ENCODE assay signal across 16 cellular contexts in genomic region chr17:292016-292415, GRCh38.
"Had no signal": no experiment of that assay in that cellular context is flagged by ENCODE, and none has a peak within 500 bp of the region (broad histone marks: within the 10 kb centered on the region; RNA-seq: fewer than 3 reads in every experiment).

No MANE protein-coding gene starts in this region.

- ATAC-seq: activated CD4-positive, alpha-beta T cell treated with anti-CD3 and anti-CD28 coated beads for 36 hours; activated CD8-positive, alpha-beta T cell treated with anti-CD3 and anti-CD28 coated beads, Interleukin-2, amount 10 ng/mL, durations not matched to agents 7 days and 5 days; psoas muscle; stimulated activated naive CD8-positive, alpha-beta T cell treated with anti-CD3 and anti-CD28 coated beads, Interleukin-15, amount 100 ng/mL, for 72 hours had no signal

- H3K4me3 Mint-ChIP-seq: activated CD4-positive, alpha-beta T cell treated with anti-CD3 and anti-CD28 coated beads for 36 hours; activated CD8-positive, alpha-beta T cell treated with anti-CD3 and anti-CD28 coated beads, Interleukin-2, amount 10 ng/mL, durations not matched to agents 7 days and 5 days; activated naive CD4-positive, alpha-beta T cell treated with anti-CD3 and anti-CD28 coated beads, Interleukin-2, amount 10 ng/mL, durations not matched to agents 7 days and 5 days; activated T-helper 1 cell treated with anti-CD3 and anti-CD28 coated beads, Interleukin-12 subunit alpha, Interleukin-12 subunit beta, Interleukin-2, Interleukin-4 antibody, amounts not matched to agents 30 ng/mL and 10 ng/mL and 1 ng/mL, durations not matched to agents 14 hours and 24 hours and 36 hours; endodermal cell; naive B cell; stimulated activated naive CD8-positive, alpha-beta T cell treated with anti-CD3 and anti-CD28 coated beads, Interleukin-15, amount 100 ng/mL, for 72 hours had no signal

- H3K4me1 Mint-ChIP-seq: endodermal cell had no signal

- H3K4me3 ChIP-seq: hepatocyte, psoas muscle had no signal

- H3K36me3 Mint-ChIP-seq: activated naive CD4-positive, alpha-beta T cell treated with anti-CD3 and anti-CD28 coated beads, Interleukin-2, amount 10 ng/mL, durations not matched to agents 7 days and 5 days; naive B cell had no signal

- H2AFZ ChIP-seq: hepatocyte had no signal

- H3K4me2 ChIP-seq: hepatocyte had no signal

- H3K27me3 ChIP-seq: hepatocyte had no signal

- H3K79me2 ChIP-seq: hepatocyte had no signal

- H3K27ac Mint-ChIP-seq: activated CD4-positive, alpha-beta T cell treated with anti-CD3 and anti-CD28 coated beads for 36 hours; activated CD8-positive, alpha-beta T cell treated with anti-CD3 and anti-CD28 coated beads, Interleukin-2, amount 10 ng/mL, durations not matched to agents 7 days and 5 days; activated naive CD4-positive, alpha-beta T cell treated with anti-CD3 and anti-CD28 coated beads, Interleukin-2, amount 10 ng/mL, durations not matched to agents 7 days and 5 days; activated T-helper 1 cell treated with anti-CD3 and anti-CD28 coated beads, Interleukin-12 subunit alpha, Interleukin-12 subunit beta, Interleukin-2, Interleukin-4 antibody, amounts not matched to agents 30 ng/mL and 10 ng/mL and 1 ng/mL, durations not matched to agents 14 hours and 24 hours and 36 hours; endodermal cell; naive B cell had no signal

- H3K4me1 ChIP-seq: psoas muscle had no signal

- DNase-seq: activated CD4-positive, alpha-beta T cell treated with anti-CD3 and anti-CD28 coated beads for 36 hours; activated CD8-positive, alpha-beta memory T cell treated with anti-CD3 and anti-CD28 coated beads, Interleukin-2, amount 50 U/mL, for 48 hours; activated CD8-positive, alpha-beta T cell treated with anti-CD3 and anti-CD28 coated beads, Interleukin-2, amount 10 ng/mL, durations not matched to agents 7 days and 5 days; activated naive CD4-positive, alpha-beta T cell treated with anti-CD3 and anti-CD28 coated beads, Interleukin-2, amount 10 ng/mL, durations not matched to agents 7 days and 5 days; amygdala; endodermal cell; erythroblast; kidney glomerular epithelial cell; naive B cell; stimulated activated CD4-positive, alpha-beta T cell treated with anti-CD3 and anti-CD28 coated beads, Interleukin-4, amount 100 ng/mL, for 4 hours; stimulated activated naive CD8-positive, alpha-beta T cell treated with anti-CD3 and anti-CD28 coated beads, Interleukin-15, amount 100 ng/mL, for 72 hours; T-helper 1 cell had no signal

- H3K9me3 ChIP-seq: psoas muscle had no signal

- H3K9me3 Mint-ChIP-seq: activated naive CD4-positive, alpha-beta T cell treated with anti-CD3 and anti-CD28 coated beads, Interleukin-2, amount 10 ng/mL, durations not matched to agents 7 days and 5 days; activated T-helper 1 cell treated with anti-CD3 and anti-CD28 coated beads, Interleukin-12 subunit alpha, Interleukin-12 subunit beta, Interleukin-2, Interleukin-4 antibody, amounts not matched to agents 30 ng/mL and 10 ng/mL and 1 ng/mL, durations not matched to agents 14 hours and 24 hours and 36 hours; endodermal cell; stimulated activated naive CD8-positive, alpha-beta T cell treated with anti-CD3 and anti-CD28 coated beads, Interleukin-15, amount 100 ng/mL, for 72 hours had no signal

- H3K27ac ChIP-seq: hepatocyte, psoas muscle, VCaP had no signal
